ENCODE assay signal across 7 cellular contexts in genomic region chr16:50155925-50156324, GRCh38. TPM values are rescaled to one million over a fixed set of nuclear protein-coding genes. Genes with fewer than 3 reads are reported as not detected.
DNase-seq lines count a peak whose midpoint lies in the region; ATAC-seq and TF ChIP-seq lines count a peak whose summit lies in the region.

No MANE protein-coding gene starts in this region.

- H3K9me2 ChIP-seq in SU-DHL-6 (replicated peaks; ENCODE audit: insufficient read depth, low read length), result no peaks in the 10 kb centered on the region

- peak overlapping the region; percentile 67 for H3K4me2 ChIP-seq in SU-DHL-6 (ENCODE audit: low read depth, low read length, poor library complexity, severe bottlenecking)

- H2AFZ ChIP-seq in SU-DHL-6 (ENCODE audit: low read depth, low read length, severe bottlenecking), result no peak overlapping the region

- intact Hi-C loops in spleen (cut with DNase I; ENCODE audit: low total_unique reads), result no loop called here

- H3K9ac ChIP-seq in SU-DHL-6 (ENCODE audit: low read length), result no peak overlapping the region

- H3K79me2 ChIP-seq in SU-DHL-6 (ENCODE audit: insufficient read depth, low read length), result peaks cover 49% of the 10 kb centered on the region

- no peaks in the 10 kb centered on the region; the same call in 1 of the 2 replicates for H3K36me3 ChIP-seq in SU-DHL-6 (ENCODE audit: low read length)
- peaks cover 0 to 8% (median 0%) of the 10 kb centered on the region in 6 donors for H3K36me3 ChIP-seq in spleen

- H3K27me3 ChIP-seq in SU-DHL-6 (ENCODE audit: low read length) (no peaks in the 10 kb centered on the region), spleen (replicated peaks in 1 of 7) (no peaks in the 10 kb centered on the region)

- DNase-seq in foreskin fibroblast, result no peak
- DNase-seq in spleen, result no peak
- no peak for DNase-seq in stimulated activated CD4-positive, alpha-beta T cell treated with anti-CD3 and anti-CD28 coated beads, Interleukin-4, amount 100 ng/mL, for 1 hour
- DNase-seq in GF-D8 (lab: John Stamatoyannopoulos, UW), result no peak

- no peak for ATAC-seq in HG03097 (IDR thresholded peaks at IDR 0.05; ENCODE audit: low FRiP score, unreplicated experiment)

- no peak for TF ChIP-seq POLR2A in spleen (IDR thresholded peaks at IDR 0.05)

- H3K27ac ChIP-seq in SU-DHL-6 (ENCODE audit: low read depth, low read length), result no peak overlapping the region
- H3K27ac ChIP-seq in spleen, result peak overlapping the region; percentile 10 to 99 (median 48)

- 35 to 71% (median 63%) methylated on average over 1 of the region's 1 CpG for WGBS in spleen, 5 donors

- H3K9me3 ChIP-seq in SU-DHL-6 (ENCODE audit: insufficient read depth, low read length), result no peaks in the 10 kb centered on the region
- H3K9me3 ChIP-seq in spleen, result no peaks in the 10 kb centered on the region

- TF ChIP-seq CTCF in GM12875 (IDR thresholded peaks at IDR 0.05; ENCODE audit: borderline replicate concordance, insufficient read depth, low read depth, low read length) (no peak), SU-DHL-6 (IDR thresholded peaks at IDR 0.05; ENCODE audit: insufficient read depth, low read length, poor library complexity, severe bottlenecking) (no peak), foreskin fibroblast (IDR thresholded peaks at IDR 0.05; ENCODE audit: low read depth, low read length) (no peak), spleen (IDR thresholded peaks at IDR 0.05 in 8 of 11, conservative IDR thresholded peaks at IDR 0.05 in 3 of 11) (no peak)

- peaks cover 26 to 83% (median 62%) of the 10 kb centered on the region in 6 donors for H3K4me1 ChIP-seq in spleen

- H3K4me3 ChIP-seq in GM12875 (ENCODE audit: low read depth, low read length) (peak overlapping the region; percentile 74), SU-DHL-6 (ENCODE audit: insufficient read depth, low read length, poor library complexity, severe bottlenecking) (no peak overlapping the region), foreskin fibroblast (ENCODE audit: low read depth in 1 of 2, low read length in 2 of 2) (peak overlapping the region; percentile 83 to 95), spleen (peak overlapping the region in 5 of 8 donors; percentile 11 to 93 (median 85))

- peaks cover 20% of the 10 kb centered on the region; the same call in 1 of the 2 replicates for H3F3A ChIP-seq in SU-DHL-6 (ENCODE audit: insufficient read depth)

- H4K20me1 ChIP-seq in SU-DHL-6 (ENCODE audit: low read depth, low read length), result peaks cover 6% of the 10 kb centered on the region; the same call in 1 of the 2 replicates

RNA-seq across cellular contexts. Expression of gene TENT4B, which starts 2.8 kb away (rescaled TPM):
- 10 to 100 TPM; 11.3 to 16.4 (median 13.0) TPM for total RNA-seq in spleen
- polyA plus RNA-seq in spleen, result 1 to 10 TPM; 4.2 to 5.4 (median 4.6) TPM
